In genomic region chr3:135779590-135780235, GRCh38 we compare ENCODE assay signal across 34 cellular contexts.
"Had no signal": no experiment of that assay in that cellular context is flagged by ENCODE, and none has a peak within 500 bp of the region (broad histone marks: within the 10 kb centered on the region; RNA-seq: fewer than 3 reads in every experiment).

No MANE protein-coding gene starts in this region.

- H3K79me2 ChIP-seq: hepatocyte had no signal

- H2AFZ ChIP-seq: hepatocyte had no signal

- DNase-seq: activated CD4-positive, alpha-beta T cell treated with anti-CD3 and anti-CD28 coated beads for 4 hours; activated CD4-positive, alpha-beta T cell treated with anti-CD3 and anti-CD28 coated beads, Interleukin-2, amount 50 U/mL, for 4 hours; activated effector memory CD4-positive, alpha-beta T cell treated with Interleukin-2 at 50 U/mL for 16 hours; activated naive CD4-positive, alpha-beta T cell treated with Interleukin-2 at 50 U/mL for 16 hours; activated naive CD8-positive, alpha-beta T cell treated with anti-CD3 and anti-CD28 coated beads for 36 hours; activated T-cell treated with anti-CD3 and anti-CD28 coated beads for 4 hours; activated T-cell treated with anti-CD3 and anti-CD28 coated beads, Interleukin-2, amount 50 U/mL, for 72 hours; adrenal gland; effector CD4-positive, alpha-beta T cell; gastrocnemius medialis; glutamatergic neuron; kidney; lower lobe of right lung; mesenchymal stem cell; retina; sigmoid colon; stimulated activated CD4-positive, alpha-beta T cell treated with anti-CD3 and anti-CD28 coated beads, Interleukin-1b, Interleukin-23, amount 100 ng/mL, for 48 hours; stimulated activated naive B cell treated with anti-CD40 and anti-IgM and Interleukin-4, amounts not matched to agents 10 μg/mL and 1 μg/mL and 100 μg/mL, for 72 hours; stomach; SW 1271; T-helper 9 cell; tibial artery had no signal

- H3K27me3 ChIP-seq: adrenal gland, ascending aorta, esophagus muscularis mucosa, gastrocnemius medialis, hepatocyte, sigmoid colon, stomach, suprapubic skin, tibial artery had no signal

- H3K4me2 ChIP-seq: hepatocyte, smooth muscle cell had no signal

- H3K4me3 Mint-ChIP-seq: activated naive CD8-positive, alpha-beta T cell treated with anti-CD3 and anti-CD28 coated beads for 36 hours; activated T-cell treated with anti-CD3 and anti-CD28 coated beads, Interleukin-2, amount 50 U/mL, for 72 hours; central memory CD8-positive, alpha-beta T cell; dendritic cell treated with granulocyte-macrophage colony-stimulating factor and Interleukin-4, amounts not matched to agents 40 ng/mL and 50 ng/mL, for 4 days; natural killer cell treated with Interleukin-12 subunit alpha and Interleukin-12 subunit beta and Interleukin-15 and Interleukin-18, amount 100 ng/mL, for 72 hours; stimulated activated naive B cell treated with anti-CD40 and anti-IgM and Interleukin-4, amounts not matched to agents 10 μg/mL and 1 μg/mL and 100 μg/mL, for 72 hours; T-helper 1 cell treated with Interleukin-12 subunit alpha and Interleukin-12 subunit beta and Interleukin-4 antibody, amounts not matched to agents 30 μg/mL and 1 μg/mL, for 36 hours had no signal

- H3K4me3 ChIP-seq: adrenal gland, ascending aorta, esophagus muscularis mucosa, gastrocnemius medialis, hepatocyte, lower lobe of right lung, prostate gland, sigmoid colon, smooth muscle cell, stomach, suprapubic skin, tibial artery had no signal

- ATAC-seq: activated T-cell treated with anti-CD3 and anti-CD28 coated beads, Interleukin-2, amount 50 U/mL, for 72 hours; gastrocnemius medialis; left lobe of liver; lower lobe of right lung had no signal

- H3K27me3 Mint-ChIP-seq: activated naive CD8-positive, alpha-beta T cell treated with anti-CD3 and anti-CD28 coated beads for 36 hours; central memory CD8-positive, alpha-beta T cell; dendritic cell treated with granulocyte-macrophage colony-stimulating factor and Interleukin-4, amounts not matched to agents 40 ng/mL and 50 ng/mL, for 4 days; natural killer cell treated with Interleukin-12 subunit alpha and Interleukin-12 subunit beta and Interleukin-15 and Interleukin-18, amount 100 ng/mL, for 72 hours; stimulated activated naive B cell treated with anti-CD40 and anti-IgM and Interleukin-4, amounts not matched to agents 10 μg/mL and 1 μg/mL and 100 μg/mL, for 72 hours had no signal

- H3K36me3 ChIP-seq: adrenal gland, ascending aorta, esophagus muscularis mucosa, gastrocnemius medialis, lower lobe of right lung, prostate gland, sigmoid colon, stomach, suprapubic skin, tibial artery had no signal

- H3K36me3 Mint-ChIP-seq: activated naive CD8-positive, alpha-beta T cell treated with anti-CD3 and anti-CD28 coated beads for 36 hours; natural killer cell treated with Interleukin-12 subunit alpha and Interleukin-12 subunit beta and Interleukin-15 and Interleukin-18, amount 100 ng/mL, for 72 hours; stimulated activated naive B cell treated with anti-CD40 and anti-IgM and Interleukin-4, amounts not matched to agents 10 μg/mL and 1 μg/mL and 100 μg/mL, for 72 hours had no signal

- H3K9me3 Mint-ChIP-seq: activated naive CD8-positive, alpha-beta T cell treated with anti-CD3 and anti-CD28 coated beads for 36 hours; central memory CD8-positive, alpha-beta T cell; dendritic cell treated with granulocyte-macrophage colony-stimulating factor and Interleukin-4, amounts not matched to agents 40 ng/mL and 50 ng/mL, for 4 days; T-helper 1 cell treated with Interleukin-12 subunit alpha and Interleukin-12 subunit beta and Interleukin-4 antibody, amounts not matched to agents 30 μg/mL and 1 μg/mL, for 36 hours had no signal

- H3K27ac Mint-ChIP-seq: activated naive CD8-positive, alpha-beta T cell treated with anti-CD3 and anti-CD28 coated beads for 36 hours; activated T-cell treated with anti-CD3 and anti-CD28 coated beads, Interleukin-2, amount 50 U/mL, for 72 hours; dendritic cell treated with granulocyte-macrophage colony-stimulating factor and Interleukin-4, amounts not matched to agents 40 ng/mL and 50 ng/mL, for 4 days; natural killer cell treated with Interleukin-12 subunit alpha and Interleukin-12 subunit beta and Interleukin-15 and Interleukin-18, amount 100 ng/mL, for 72 hours; stimulated activated naive B cell treated with anti-CD40 and anti-IgM and Interleukin-4, amounts not matched to agents 10 μg/mL and 1 μg/mL and 100 μg/mL, for 72 hours; T-helper 1 cell treated with Interleukin-12 subunit alpha and Interleukin-12 subunit beta and Interleukin-4 antibody, amounts not matched to agents 30 μg/mL and 1 μg/mL, for 36 hours had no signal

- H3K4me1 ChIP-seq: adrenal gland, ascending aorta, gastrocnemius medialis, lower lobe of right lung, prostate gland, sigmoid colon, stomach, suprapubic skin, tibial artery had no signal

- H3K27ac ChIP-seq: adrenal gland, ascending aorta, esophagus muscularis mucosa, gastrocnemius medialis, hepatocyte, lower lobe of right lung, prostate gland, sigmoid colon, stomach, suprapubic skin, tibial artery, VCaP had no signal

- H3K9me3 ChIP-seq: adrenal gland, ascending aorta, esophagus muscularis mucosa, gastrocnemius medialis, lower lobe of right lung, prostate gland, sigmoid colon, stomach, suprapubic skin had no signal

- H3K4me1 Mint-ChIP-seq: activated naive CD8-positive, alpha-beta T cell treated with anti-CD3 and anti-CD28 coated beads for 36 hours; central memory CD8-positive, alpha-beta T cell had no signal
